In the genomic region with DNA sequence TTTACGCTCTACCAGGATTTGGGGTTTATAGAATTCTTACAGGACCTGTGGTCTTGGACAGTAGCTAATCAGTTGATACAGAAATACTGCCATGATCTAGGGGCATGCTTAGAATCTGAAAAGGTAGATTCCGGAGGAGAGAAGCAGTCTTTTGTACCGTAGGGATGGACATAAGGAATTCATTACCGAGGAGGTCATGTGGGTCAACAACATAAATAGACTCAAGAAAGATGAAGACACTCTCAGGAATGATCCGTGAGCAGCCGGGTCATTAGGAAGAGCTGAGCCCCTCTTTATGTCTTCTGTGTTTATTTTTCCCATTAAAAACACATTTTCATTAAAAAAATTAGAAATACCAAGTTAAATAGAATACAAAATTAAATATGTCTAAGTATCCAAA, we compare ENCODE assay signal across 21 cellular contexts.
A peak's percentile ranks its signal among the peaks of the same experiment; 100 is the strongest.
DNase-seq lines count a peak whose midpoint lies in the region; ATAC-seq and TF ChIP-seq lines count a peak whose summit lies in the region.
"Had no signal": no experiment of that assay in that cellular context is flagged by ENCODE, and none has a peak within 500 bp of the region (broad histone marks: within the 10 kb centered on the region; RNA-seq: fewer than 3 reads in every experiment).

No MANE protein-coding gene starts in this region.

- in situ Hi-C loops in IMR-90 (cut with MboI; ENCODE audit: low sequenced_read_pairs): no loop called here

- no peak overlapping the region for H3K27ac ChIP-seq in IMR-90 (ENCODE audit: insufficient read depth, low read length)
- no peak overlapping the region for H3K27ac ChIP-seq in mesenchymal stem cell (ENCODE audit: low read length, poor library complexity, severe bottlenecking)
- no peak overlapping the region for H3K27ac ChIP-seq in PC-3 (ENCODE audit: low read length)
- H3K27ac ChIP-seq in effector memory CD4-positive, alpha-beta T cell (ENCODE audit: insufficient read depth, low read length, poor library complexity, severe bottlenecking): no peak overlapping the region
- H3K27ac ChIP-seq: SJCRH30 had no signal

- H3K9me1 ChIP-seq in IMR-90 (ENCODE audit: insufficient read depth, low read length): peaks cover 6% of the 10 kb centered on the region; the same call in 1 of the 2 replicates

- 39% methylated on average over 2 of the region's 6 CpGs; no CpG with 5 or more reads in 1 of the 2 experiments for WGBS in IMR-90 (ENCODE audit: extremely low coverage in 2 of 2, insufficient read length in 1 of 2), 2 experiments
- WGBS in mesenchymal stem cell: 48% methylated on average over 4 of the region's 6 CpGs

- H3K14ac ChIP-seq in IMR-90 (replicated peaks; ENCODE audit: low read depth, low read length): no peak overlapping the region
- no peak overlapping the region for H3K14ac ChIP-seq in mesenchymal stem cell (ENCODE audit: low read length in 2 of 2)

- dilution Hi-C loops in IMR-90 (cut with HindIII; ENCODE audit: low sequenced_read_pairs, unreplicated experiment): no loop called here

- H4K20me1 ChIP-seq in IMR-90 (ENCODE audit: insufficient read depth, low read length) (no peaks in the 10 kb centered on the region), PC-3 (ENCODE audit: low read length) (no peaks in the 10 kb centered on the region)

- no peak overlapping the region for H2AK9ac ChIP-seq in IMR-90 (replicated peaks; ENCODE audit: low read depth, low read length, poor library complexity)

- peak overlapping the region; percentile 52; the same call in 1 of the 2 replicates for H2BK120ac ChIP-seq in IMR-90 (ENCODE audit: low read depth, low read length)
- H2BK120ac ChIP-seq in mesenchymal stem cell (ENCODE audit: low read depth, low read length): no peak overlapping the region

- H3K4me1 ChIP-seq in IMR-90 (ENCODE audit: control insufficient read depth, insufficient read depth, low read length): peaks cover 11% of the 10 kb centered on the region
- peaks cover 7% of the 10 kb centered on the region for H3K4me1 ChIP-seq in mesenchymal stem cell (ENCODE audit: control insufficient read depth, insufficient read depth, low read depth, low read length)
- H3K4me1 ChIP-seq in PC-3 (ENCODE audit: insufficient read depth, low read length): peaks cover 8% of the 10 kb centered on the region
- H3K4me1 ChIP-seq in effector memory CD4-positive, alpha-beta T cell (ENCODE audit: control insufficient read depth, insufficient read depth, low read length, poor library complexity, severe bottlenecking): no peaks in the 10 kb centered on the region

- CTCF ChIA-PET in IMR-90 (lab: Yijun Ruan, JAX) (interaction anchor here (1.0 kb wide), 1 partner anchor 17 kb away, joined by 3 read pairs; no protein-coding TSS in a partner anchor), PC-3 (lab: Charles Lee) (no interaction called here)

- peak overlapping the region; percentile 47 for H3K27ac Mint-ChIP-seq in stimulated activated naive B cell treated with anti-CD40 and anti-IgM and Interleukin-4, amounts not matched to agents 10 μg/mL and 1 μg/mL and 100 μg/mL, for 72 hours
- H3K27ac Mint-ChIP-seq: CD14-positive monocyte; CD8-positive, alpha-beta memory T cell had no signal

- H2BK5ac ChIP-seq in IMR-90 (ENCODE audit: low read depth, low read length, poor library complexity, severe bottlenecking) (no peak overlapping the region), mesenchymal stem cell (ENCODE audit: low read depth, low read length, poor library complexity, severe bottlenecking) (no peak overlapping the region)

- H4K91ac ChIP-seq in IMR-90 (ENCODE audit: insufficient read depth, low read depth, low read length): no peak overlapping the region
- H4K91ac ChIP-seq in mesenchymal stem cell (ENCODE audit: low read length): no peak overlapping the region

- 0 out of 2 replicates have a peak overlapping the region, but pooled peaks have one; percentile 4 for H3K18ac ChIP-seq in IMR-90 (ENCODE audit: low read depth, low read length)
- no peak overlapping the region for H3K18ac ChIP-seq in mesenchymal stem cell (ENCODE audit: low read depth in 1 of 2, low read length in 2 of 2)

- H3K36me3 ChIP-seq in IMR-90 (ENCODE audit: control insufficient read depth, insufficient read depth, low read length) (no peaks in the 10 kb centered on the region), mesenchymal stem cell (ENCODE audit: control insufficient read depth in 1 of 2, insufficient read depth in 2 of 2, low read depth in 1 of 2, low read length in 2 of 2) (no peaks in the 10 kb centered on the region), PC-3 (ENCODE audit: low read depth, low read length) (no peaks in the 10 kb centered on the region)
- no peaks in the 10 kb centered on the region for H3K36me3 ChIP-seq in effector memory CD4-positive, alpha-beta T cell (ENCODE audit: control insufficient read depth, insufficient read depth, low read length)
- H3K36me3 ChIP-seq: BE2C, MG63, SJCRH30 had no signal

- H3K9me3 ChIP-seq in IMR-90 (ENCODE audit: control insufficient read depth, insufficient read depth, low read length): no peaks in the 10 kb centered on the region
- no peaks in the 10 kb centered on the region for H3K9me3 ChIP-seq in mesenchymal stem cell (ENCODE audit: control insufficient read depth, low read length)
- H3K9me3 ChIP-seq in PC-3 (ENCODE audit: low read length): no peaks in the 10 kb centered on the region
- no peaks in the 10 kb centered on the region for H3K9me3 ChIP-seq in effector memory CD4-positive, alpha-beta T cell (ENCODE audit: control insufficient read depth, low read length)
- H3K9me3 ChIP-seq: BE2C, MG63, SJCRH30 had no signal

- POLR2A ChIA-PET in IMR-90 (lab: Charles Lee; ENCODE audit: unreplicated experiment) (no interaction called here), PC-3 (lab: Charles Lee; ENCODE audit: unreplicated experiment) (no interaction called here)

- 0 out of 3 replicates have a peak overlapping the region, but pooled peaks have one; percentile 69 for H2BK15ac ChIP-seq in IMR-90 (ENCODE audit: low read depth, low read length)
- no peak overlapping the region for H2BK15ac ChIP-seq in mesenchymal stem cell (ENCODE audit: low read depth, poor library complexity, severe bottlenecking)

- H3K4me2 ChIP-seq in IMR-90 (ENCODE audit: low read depth, low read length) (no peak overlapping the region), mesenchymal stem cell (ENCODE audit: low read length, poor library complexity, severe bottlenecking) (no peak overlapping the region), PC-3 (ENCODE audit: low read length) (no peak overlapping the region)

- DNase-seq in IMR-90 (peak; percentile 46), mesenchymal stem cell (peak; percentile 45), PC-3 (no peak), islet precursor cell (no peak)
- DNase-seq in stimulated activated naive B cell treated with anti-CD40 and anti-IgM and Interleukin-4, amounts not matched to agents 10 μg/mL and 1 μg/mL and 100 μg/mL, for 72 hours: no peak
- DNase-seq in activated CD4-positive, alpha-beta T cell treated with anti-CD3 and anti-CD28 coated beads for 4 hours: no peak
- DNase-seq in effector memory CD4-positive, alpha-beta T cell: no peak
- DNase-seq: BE2C; Calu3; CD8-positive, alpha-beta memory T cell; DMS153; HCEC 1CT; KG1; MG63; NCI-H2029; NCI-H446 treated with DMSO at 0.1 percent for 48 hours; NCI-H526; SJCRH30 had no signal

- TF ChIP-seq POLR2A in IMR-90 (IDR thresholded peaks at IDR 0.05; ENCODE audit: low read depth, low read length): no peak

- H3K79me1 ChIP-seq in IMR-90 (ENCODE audit: low read depth in 1 of 2, low read length in 2 of 2) (no peaks in the 10 kb centered on the region), mesenchymal stem cell (replicated peaks; ENCODE audit: low read length, poor library complexity, severe bottlenecking) (no peaks in the 10 kb centered on the region)

- H3K9ac ChIP-seq in IMR-90 (ENCODE audit: low read depth, low read length) (no peak overlapping the region), mesenchymal stem cell (ENCODE audit: low read length) (no peak overlapping the region), PC-3 (ENCODE audit: low read length) (no peak overlapping the region)

- H4K8ac ChIP-seq in IMR-90 (ENCODE audit: low read depth in 2 of 2, low read length in 2 of 2) (no peak overlapping the region), mesenchymal stem cell (ENCODE audit: low read length) (no peak overlapping the region)

- H3K23ac ChIP-seq in IMR-90 (ENCODE audit: low read depth, low read length) (no peak overlapping the region), mesenchymal stem cell (ENCODE audit: low read length in 2 of 2) (no peak overlapping the region)

- no peaks in the 10 kb centered on the region for H3K36me3 Mint-ChIP-seq in stimulated activated naive B cell treated with anti-CD40 and anti-IgM and Interleukin-4, amounts not matched to agents 10 μg/mL and 1 μg/mL and 100 μg/mL, for 72 hours
- H3K36me3 Mint-ChIP-seq: CD14-positive monocyte; CD8-positive, alpha-beta memory T cell had no signal

- no peaks in the 10 kb centered on the region; the same call in 1 of the 2 replicates for H3K27me3 ChIP-seq in IMR-90 (ENCODE audit: control insufficient read depth, insufficient read depth, low read length)
- peaks cover 0 to 42% of the 10 kb centered on the region in 2 experiments for H3K27me3 ChIP-seq in mesenchymal stem cell (ENCODE audit: control insufficient read depth in 1 of 2, insufficient read depth in 1 of 2, low read length in 2 of 2)
- no peaks in the 10 kb centered on the region for H3K27me3 ChIP-seq in PC-3 (ENCODE audit: low read length)
- H3K27me3 ChIP-seq in effector memory CD4-positive, alpha-beta T cell (replicated peaks; ENCODE audit: control insufficient read depth, insufficient read depth, low read length, poor library complexity, severe bottlenecking): no peaks in the 10 kb centered on the region
- H3K27me3 ChIP-seq: BE2C, MG63, SJCRH30 had no signal

- no peak overlapping the region for H3K4me3 ChIP-seq in IMR-90 (ENCODE audit: insufficient read depth, low read depth, low read length)
- no peak overlapping the region for H3K4me3 ChIP-seq in mesenchymal stem cell (ENCODE audit: insufficient read depth in 1 of 2, low read depth in 1 of 2, low read length in 2 of 2)
- no peak overlapping the region for H3K4me3 ChIP-seq in PC-3 (ENCODE audit: low read length)
- H3K4me3 ChIP-seq in effector memory CD4-positive, alpha-beta T cell (ENCODE audit: insufficient read depth, low read depth, low read length, poor library complexity, severe bottlenecking): no peak overlapping the region
- H3K4me3 ChIP-seq: MG63, SJCRH30 had no signal

- no peaks in the 10 kb centered on the region for H3K9me2 ChIP-seq in PC-3 (replicated peaks; ENCODE audit: low read length)

- 0 out of 2 replicates have a peak overlapping the region, but pooled peaks have one; percentile 49 for H4K5ac ChIP-seq in IMR-90 (ENCODE audit: low read depth, low read length)

- TF ChIP-seq RAD21 in IMR-90 (IDR thresholded peaks at IDR 0.05; ENCODE audit: low read length): no peak

- BruUV-seq in IMR-90 (replicated peaks; lab: Mats Ljungman, UMichigan): no TSS peak
- no TSS peak for BruUV-seq in PC-3 (replicated peaks; lab: Mats Ljungman, UMichigan)

- ATAC-seq in IMR-90 (ENCODE audit: low read depth): peak; percentile 35
- ATAC-seq in SK-N-SH treated with all-trans-retinoic acid at 6 μM for 48 hours: peak; percentile 72
- no peak for ATAC-seq in stimulated activated naive B cell treated with anti-CD40 and anti-IgM and Interleukin-4, amounts not matched to agents 10 μg/mL and 1 μg/mL and 100 μg/mL, for 72 hours (replicated peaks)
- ATAC-seq in PC-3: no peak
- ATAC-seq: Right ventricle myocardium inferior had no signal

- no peak overlapping the region; the same call in 1 of the 2 replicates for H3K56ac ChIP-seq in IMR-90 (ENCODE audit: extremely low read depth, insufficient read depth, low read length)

- peak overlapping the region; percentile 18; the same call in 1 of the 2 replicates for H2BK20ac ChIP-seq in IMR-90 (ENCODE audit: low read depth, low read length)

- peaks cover 18 to 20% of the 10 kb centered on the region in 2 donors for H3K4me1 Mint-ChIP-seq in stimulated activated naive B cell treated with anti-CD40 and anti-IgM and Interleukin-4, amounts not matched to agents 10 μg/mL and 1 μg/mL and 100 μg/mL, for 72 hours
- H3K4me1 Mint-ChIP-seq: CD8-positive, alpha-beta memory T cell had no signal

- H3K4me3 Mint-ChIP-seq in stimulated activated naive B cell treated with anti-CD40 and anti-IgM and Interleukin-4, amounts not matched to agents 10 μg/mL and 1 μg/mL and 100 μg/mL, for 72 hours: no peak overlapping the region
- H3K4me3 Mint-ChIP-seq: CD14-positive monocyte; CD8-positive, alpha-beta memory T cell had no signal

- H3K4ac ChIP-seq in IMR-90 (ENCODE audit: low read depth, low read length): peak overlapping the region; percentile 49
- H3K4ac ChIP-seq in mesenchymal stem cell (ENCODE audit: low read depth in 1 of 2, low read length in 2 of 2): no peak overlapping the region

- H2AK5ac ChIP-seq in IMR-90 (ENCODE audit: low read depth, low read length): peak overlapping the region; percentile 45; the same call in 1 of the 2 replicates
- no peak overlapping the region for H2AK5ac ChIP-seq in mesenchymal stem cell (ENCODE audit: low read length, severe bottlenecking)

- TF ChIP-seq CTCF in IMR-90 (conservative IDR thresholded peaks at IDR 0.05; ENCODE audit: low read depth, low read length) (no peak), PC-3 (conservative IDR thresholded peaks at IDR 0.05; ENCODE audit: low read depth, low read length) (no peak)

- H2BK12ac ChIP-seq in mesenchymal stem cell (ENCODE audit: low read length in 2 of 2): no peak overlapping the region

- H2AFZ ChIP-seq in IMR-90 (replicated peaks; ENCODE audit: low read length, poor library complexity) (no peak overlapping the region), mesenchymal stem cell (ENCODE audit: low read depth, low read length) (no peak overlapping the region), PC-3 (ENCODE audit: low read length) (no peak overlapping the region)

- H3K9me3 Mint-ChIP-seq in stimulated activated naive B cell treated with anti-CD40 and anti-IgM and Interleukin-4, amounts not matched to agents 10 μg/mL and 1 μg/mL and 100 μg/mL, for 72 hours: no peaks in the 10 kb centered on the region

- intact Hi-C loops in IMR-90 (cut with micrococcal nuclease) (no loop called here), PC-3 (cut with micrococcal nuclease) (loop anchor here (10.0 kb wide), 1 partner anchor 57 kb away; no protein-coding TSS in a partner anchor)

- H3K79me2 ChIP-seq in PC-3 (ENCODE audit: low read length): no peaks in the 10 kb centered on the region

- peaks cover 5 to 8% of the 10 kb centered on the region in 2 donors for H3K27me3 Mint-ChIP-seq in stimulated activated naive B cell treated with anti-CD40 and anti-IgM and Interleukin-4, amounts not matched to agents 10 μg/mL and 1 μg/mL and 100 μg/mL, for 72 hours

- no peaks in the 10 kb centered on the region for H3F3A ChIP-seq in PC-3 (ENCODE audit: low read length, unreplicated experiment)

Comparison
In these comparisons a context has a peak if more than half of its experiments do, and no peak if none do; other contexts are left out.
1. ATAC-seq: peak in IMR-90 (single experiment) and SK-N-SH treated with all-trans-retinoic acid at 6 μM for 48 hours (single experiment); none in stimulated activated naive B cell treated with anti-CD40 and anti-IgM and Interleukin-4, amounts not matched to agents 10 μg/mL and 1 μg/mL and 100 μg/mL, for 72 hours (0 of 2) and PC-3 (single experiment).
2. DNase-seq: peak in IMR-90 (single experiment) and mesenchymal stem cell (single experiment); none in stimulated activated naive B cell treated with anti-CD40 and anti-IgM and Interleukin-4, amounts not matched to agents 10 μg/mL and 1 μg/mL and 100 μg/mL, for 72 hours (single experiment), activated CD4-positive, alpha-beta T cell treated with anti-CD3 and anti-CD28 coated beads for 4 hours (0 of 2), PC-3 (single experiment), islet precursor cell (single experiment) and effector memory CD4-positive, alpha-beta T cell (0 of 3).